In the genomic region with DNA sequence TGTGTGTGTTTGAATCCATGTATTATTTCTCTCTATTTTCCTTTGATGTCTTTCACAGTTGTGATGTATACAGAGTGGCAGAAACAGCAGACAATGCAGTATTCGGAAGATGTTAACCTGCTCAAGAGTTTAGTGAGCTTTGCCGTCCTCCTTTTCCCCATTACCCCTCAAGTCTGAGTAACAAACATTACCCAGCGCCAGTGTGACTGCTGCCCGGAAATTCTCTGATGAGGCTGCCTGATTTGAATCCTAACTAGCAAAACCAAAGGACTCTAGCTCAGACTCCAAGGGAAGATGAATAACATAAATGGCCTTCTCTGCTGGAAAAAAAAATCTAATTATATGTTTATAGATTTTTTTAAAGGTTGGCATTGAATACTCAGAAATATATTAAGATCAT, we compare ENCODE assay signal across 14 cellular contexts.
A peak's percentile ranks its signal among the peaks of the same experiment; 100 is the strongest.
DNase-seq lines count a peak whose midpoint lies in the region; ATAC-seq and TF ChIP-seq lines count a peak whose summit lies in the region.
"Had no signal": no experiment of that assay in that cellular context is flagged by ENCODE, and none has a peak within 500 bp of the region (broad histone marks: within the 10 kb centered on the region; RNA-seq: fewer than 3 reads in every experiment).

No MANE protein-coding gene starts in this region.

- TF ChIP-seq CTCF in dorsolateral prefrontal cortex (IDR thresholded peaks at IDR 0.05 in 54 of 56, conservative IDR thresholded peaks at IDR 0.05 in 2 of 56; ENCODE audit: low read depth in 1 of 56, partially characterized antibody in 56 of 56), result no peak

- no peak overlapping the region for H3K4me3 ChIP-seq in dorsolateral prefrontal cortex
- H3K4me3 ChIP-seq: GM12878, GM23248 had no signal

- intact Hi-C loops in dorsolateral prefrontal cortex (cut with DNase I) (loop anchor here in 1 of 2 donors (10.0 kb wide), 1 partner anchor 155 kb away; no protein-coding TSS in a partner anchor), posterior cingulate gyrus (cut with DNase I) (loop anchor here (10.0 kb wide), 1 partner anchor 155 kb away; no protein-coding TSS in a partner anchor), left cardiac atrium (cut with DNase I) (no loop called here)

- no peak for ATAC-seq in left cardiac atrium
- no peak for ATAC-seq in HG02678 (IDR thresholded peaks at IDR 0.05; ENCODE audit: unreplicated experiment)
- ATAC-seq: GM12878 had no signal

- peaks cover 0 to 25% (median 2%) of the 10 kb centered on the region in 45 donors for H3K27me3 ChIP-seq in dorsolateral prefrontal cortex

- peak overlapping the region in 35 of 59 donors; percentile 7 to 77 (median 42) for H3K27ac ChIP-seq in dorsolateral prefrontal cortex
- H3K27ac ChIP-seq: GM23248 had no signal

- peak in 31 of 56 donors; percentile 1 to 55 (median 10) for DNase-seq in amygdala (lab: John Stamatoyannopoulos, UW)
- peak in 4 of 10 donors; percentile 35 to 45 (median 39) for DNase-seq in dorsolateral prefrontal cortex
- DNase-seq in midbrain (lab: John Stamatoyannopoulos, UW), result peak; percentile 7
- DNase-seq in posterior cingulate gyrus, result peak in 8 of 10 donors; percentile 11 to 84 (median 34)
- no peak for DNase-seq in left cardiac atrium
- no peak for DNase-seq in activated CD4-positive, alpha-beta T cell treated with anti-CD3 and anti-CD28 coated beads, Interleukin-2, amount 50 U/mL, for 4 hours
- no peak for DNase-seq in activated effector memory CD4-positive, alpha-beta T cell treated with Interleukin-2 at 50 U/mL for 16 hours
- DNase-seq: ACHN; Calu3; CD4-positive, alpha-beta T cell; DMS79; GM23248 had no signal

Comparison
In these comparisons a context has a peak if more than half of its experiments do, and no peak if none do; other contexts are left out.
1. DNase-seq: peak in amygdala (31 of 56), midbrain (single experiment) and posterior cingulate gyrus (8 of 10); none in left cardiac atrium (single experiment), activated CD4-positive, alpha-beta T cell treated with anti-CD3 and anti-CD28 coated beads, Interleukin-2, amount 50 U/mL, for 4 hours (0 of 2) and activated effector memory CD4-positive, alpha-beta T cell treated with Interleukin-2 at 50 U/mL for 16 hours (single experiment).